30 cellular contexts compared by ENCODE assay signal in the genomic region with DNA sequence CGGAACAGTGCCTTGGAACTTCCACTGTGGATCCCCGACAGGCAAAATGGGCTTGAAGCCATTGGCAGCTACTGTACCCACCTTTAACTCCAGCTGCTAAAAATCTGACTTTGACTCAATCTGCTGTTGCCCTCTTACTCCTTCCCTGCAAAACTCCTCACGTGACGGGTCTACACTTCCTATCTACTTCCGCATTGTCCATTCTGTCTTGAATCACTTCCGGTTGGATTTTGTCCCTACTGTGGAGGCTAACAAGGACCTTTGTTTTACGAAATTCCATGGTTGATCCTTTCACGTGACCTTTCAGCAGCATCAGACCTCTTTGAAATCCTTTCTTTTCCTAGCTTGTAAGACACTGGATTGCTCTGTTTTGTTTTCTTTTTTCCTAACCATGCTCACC.
"Had no signal": no experiment of that assay in that cellular context is flagged by ENCODE, and none has a peak within 500 bp of the region (broad histone marks: within the 10 kb centered on the region; RNA-seq: fewer than 3 reads in every experiment).

No MANE protein-coding gene starts in this region.

- H3K4me1 ChIP-seq: adrenal gland, body of pancreas, gastrocnemius medialis, heart left ventricle had no signal

- FAIRE-seq: colon had no signal

- H3K4me3 ChIP-seq: adrenal gland, body of pancreas, gastrocnemius medialis, heart left ventricle had no signal

- H3K36me3 ChIP-seq: adrenal gland, gastrocnemius medialis, heart left ventricle had no signal

- ATAC-seq: activated CD4-positive, alpha-beta T cell treated with anti-CD3 and anti-CD28 coated beads for 36 hours; activated CD8-positive, alpha-beta memory T cell treated with anti-CD3 and anti-CD28 coated beads, Interleukin-2, amount 10 ng/mL, durations not matched to agents 7 days and 5 days; activated CD8-positive, alpha-beta T cell treated with anti-CD3 and anti-CD28 coated beads, Interleukin-2, amount 10 ng/mL, durations not matched to agents 7 days and 5 days; activated naive CD8-positive, alpha-beta T cell treated with anti-CD3 and anti-CD28 coated beads, Interleukin-2, amount 50 U/mL, for 24 hours; body of pancreas; esophagus mucosa; gastrocnemius medialis; heart left ventricle; T-helper 17 cell had no signal

- H3K27ac ChIP-seq: adrenal gland, body of pancreas, gastrocnemius medialis, heart left ventricle had no signal

- H3K27me3 ChIP-seq: adrenal gland, body of pancreas had no signal

- DNase-seq: activated CD4-positive, alpha-beta memory T cell treated with anti-CD3 and anti-CD28 coated beads for 36 hours; activated CD4-positive, alpha-beta T cell treated with anti-CD3 and anti-CD28 coated beads for 36 hours; activated CD4-positive, alpha-beta T cell treated with anti-CD3 and anti-CD28 coated beads, Interleukin-2, amount 10 ng/mL, durations not matched to agents 24 days and 14 days; activated CD4-positive, CD25-positive, alpha-beta regulatory T cell; activated CD4-positive, CD25-positive, alpha-beta regulatory T cell treated with anti-CD3 and anti-CD28 coated beads, Interleukin-2, amount 50 U/mL, for 72 hours; activated CD8-positive, alpha-beta memory T cell treated with anti-CD3 and anti-CD28 coated beads, Interleukin-2, amount 10 ng/mL, durations not matched to agents 7 days and 5 days; activated CD8-positive, alpha-beta memory T cell treated with anti-CD3 and anti-CD28 coated beads, Interleukin-2, amount 50 U/mL, for 4 hours; activated CD8-positive, alpha-beta T cell treated with anti-CD3 and anti-CD28 coated beads, Interleukin-2, amount 10 ng/mL, durations not matched to agents 7 days and 5 days; activated effector memory CD4-positive, alpha-beta T cell treated with anti-CD3 and anti-CD28 coated beads, Interleukin-2, amount 50 U/mL, for 16 hours; activated naive CD4-positive, alpha-beta T cell treated with anti-CD3 and anti-CD28 coated beads for 36 hours; activated naive CD8-positive, alpha-beta T cell treated with anti-CD3 and anti-CD28 coated beads for 36 hours; activated naive CD8-positive, alpha-beta T cell treated with anti-CD3 and anti-CD28 coated beads, Interleukin-2, amount 50 U/mL, for 24 hours; activated T-cell treated with anti-CD3 and anti-CD28 coated beads, Interleukin-2, amount 50 U/mL, for 1 hour; activated T-cell treated with anti-CD3 and anti-CD28 coated beads, Interleukin-2, amount 50 U/mL, for 48 hours; adrenal gland; amygdala; aorta; body of pancreas; caudate nucleus; cortex of kidney; dermis blood vessel endothelial cell; effector CD8-positive, alpha-beta T cell; foreskin fibroblast; gastrocnemius medialis; glutamatergic neuron; heart left ventricle; T-helper 17 cell; T1000 had no signal
